In the genomic region with DNA sequence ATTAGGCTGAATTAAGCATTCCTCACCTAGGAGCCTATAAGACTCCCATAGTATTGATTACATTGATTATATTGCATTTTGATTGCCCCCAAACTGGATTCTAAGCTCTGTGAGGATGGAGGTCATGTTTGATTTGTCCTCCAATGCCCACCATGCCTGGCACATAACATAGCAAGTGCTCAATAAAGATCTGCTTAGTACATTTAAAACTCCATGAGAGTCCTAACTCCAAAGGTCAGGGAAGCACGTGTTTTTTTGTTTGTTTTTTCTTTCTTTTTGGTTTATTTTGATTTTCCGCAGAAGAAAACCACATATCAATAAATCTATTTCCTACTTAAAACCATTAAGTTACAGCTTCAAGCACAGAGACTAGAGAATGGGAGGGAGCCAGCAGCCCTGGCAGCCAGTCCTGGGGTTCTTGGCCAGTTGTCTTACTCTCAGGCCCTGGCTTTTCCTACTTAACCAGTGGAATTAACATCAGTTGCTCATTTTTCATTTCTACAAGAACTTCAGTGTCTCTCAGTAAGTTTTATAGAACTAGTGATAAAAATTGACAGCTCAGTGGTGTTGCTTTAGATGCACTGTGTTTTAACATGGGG, we compare ENCODE assay signal across 25 cellular contexts.
"Had no signal": no experiment of that assay in that cellular context is flagged by ENCODE, and none has a peak within 500 bp of the region (broad histone marks: within the 10 kb centered on the region; RNA-seq: fewer than 3 reads in every experiment).

No MANE protein-coding gene starts in this region.

- H3K27ac ChIP-seq: hepatocyte, left ventricle myocardium inferior, ovary, prostate gland, transverse colon, upper lobe of left lung, vagina had no signal

- H3K27ac Mint-ChIP-seq: naive thymus-derived CD4-positive, alpha-beta T cell; natural killer cell treated with Interleukin-12 subunit alpha and Interleukin-12 subunit beta and Interleukin-15 and Interleukin-18, amount 100 ng/mL, for 72 hours; stimulated activated memory B cell treated with anti-CD40 and anti-IgM and Interleukin-4, amounts not matched to agents 10 μg/mL and 1 μg/mL and 100 μg/mL, for 72 hours; stimulated activated naive CD8-positive, alpha-beta T cell treated with anti-CD3 and anti-CD28 coated beads, Interleukin-15, amount 100 ng/mL, for 72 hours had no signal

- H3K79me2 ChIP-seq: hepatocyte had no signal

- H3K27me3 ChIP-seq: hepatocyte, ovary, right lobe of liver, transverse colon, upper lobe of left lung, vagina had no signal

- H3K36me3 Mint-ChIP-seq: naive thymus-derived CD4-positive, alpha-beta T cell; natural killer cell treated with Interleukin-12 subunit alpha and Interleukin-12 subunit beta and Interleukin-15 and Interleukin-18, amount 100 ng/mL, for 72 hours; stimulated activated memory B cell treated with anti-CD40 and anti-IgM and Interleukin-4, amounts not matched to agents 10 μg/mL and 1 μg/mL and 100 μg/mL, for 72 hours had no signal

- H3K4me3 ChIP-seq: hepatocyte, left ventricle myocardium inferior, lung, mucosa of descending colon, ovary, prostate gland, right lobe of liver, smooth muscle cell, transverse colon, upper lobe of left lung, vagina had no signal

- H3K4me3 Mint-ChIP-seq: naive thymus-derived CD4-positive, alpha-beta T cell; natural killer cell treated with Interleukin-12 subunit alpha and Interleukin-12 subunit beta and Interleukin-15 and Interleukin-18, amount 100 ng/mL, for 72 hours; stimulated activated memory B cell treated with anti-CD40 and anti-IgM and Interleukin-4, amounts not matched to agents 10 μg/mL and 1 μg/mL and 100 μg/mL, for 72 hours; stimulated activated naive CD8-positive, alpha-beta T cell treated with anti-CD3 and anti-CD28 coated beads, Interleukin-15, amount 100 ng/mL, for 72 hours had no signal

- H3K27me3 Mint-ChIP-seq: natural killer cell treated with Interleukin-12 subunit alpha and Interleukin-12 subunit beta and Interleukin-15 and Interleukin-18, amount 100 ng/mL, for 72 hours; stimulated activated memory B cell treated with anti-CD40 and anti-IgM and Interleukin-4, amounts not matched to agents 10 μg/mL and 1 μg/mL and 100 μg/mL, for 72 hours; stimulated activated naive CD8-positive, alpha-beta T cell treated with anti-CD3 and anti-CD28 coated beads, Interleukin-15, amount 100 ng/mL, for 72 hours had no signal

- H3K9me3 ChIP-seq: left ventricle myocardium inferior, mucosa of descending colon, ovary, prostate gland, right lobe of liver, transverse colon, upper lobe of left lung, vagina had no signal

- H3K36me3 ChIP-seq: left ventricle myocardium inferior, ovary, prostate gland, right lobe of liver, transverse colon, upper lobe of left lung, vagina had no signal

- H3K4me1 ChIP-seq: prostate gland, transverse colon, upper lobe of left lung had no signal

- DNase-seq: islet precursor cell; left ventricle myocardium inferior; midbrain; mucosa of descending colon; naive thymus-derived CD4-positive, alpha-beta T cell; ovary; posterior cingulate gyrus; retina; right lobe of liver; stimulated activated CD4-positive, alpha-beta T cell treated with anti-CD3 and anti-CD28 coated beads, Interleukin-1b, Interleukin-23, amount 100 ng/mL, for 48 hours; stimulated activated CD4-positive, alpha-beta T cell treated with anti-CD3 and anti-CD28 coated beads, Interleukin-2, amount 100 ng/mL, for 48 hours; stimulated activated CD4-positive, alpha-beta T cell treated with anti-CD3 and anti-CD28 coated beads, Interleukin-4, amount 100 ng/mL, for 4 hours; stimulated activated CD8-positive, alpha-beta memory T cell treated with anti-CD3 and anti-CD28 coated beads, Interleukin-4, amount 100 ng/mL, for 48 hours; stimulated activated naive CD4-positive, alpha-beta T cell treated with Interleukin-2 at 50 U/mL for 16 hours; stimulated activated naive CD8-positive, alpha-beta T cell treated with anti-CD3 and anti-CD28 coated beads, Interleukin-15, amount 100 ng/mL, for 72 hours; substantia nigra; transverse colon; upper lobe of left lung had no signal

- H3K9me3 Mint-ChIP-seq: natural killer cell treated with Interleukin-12 subunit alpha and Interleukin-12 subunit beta and Interleukin-15 and Interleukin-18, amount 100 ng/mL, for 72 hours; stimulated activated memory B cell treated with anti-CD40 and anti-IgM and Interleukin-4, amounts not matched to agents 10 μg/mL and 1 μg/mL and 100 μg/mL, for 72 hours; stimulated activated naive CD8-positive, alpha-beta T cell treated with anti-CD3 and anti-CD28 coated beads, Interleukin-15, amount 100 ng/mL, for 72 hours had no signal

- H3K4me2 ChIP-seq: hepatocyte, smooth muscle cell had no signal

- H3K4me1 Mint-ChIP-seq: naive thymus-derived CD4-positive, alpha-beta T cell; stimulated activated memory B cell treated with anti-CD40 and anti-IgM and Interleukin-4, amounts not matched to agents 10 μg/mL and 1 μg/mL and 100 μg/mL, for 72 hours; stimulated activated naive CD8-positive, alpha-beta T cell treated with anti-CD3 and anti-CD28 coated beads, Interleukin-15, amount 100 ng/mL, for 72 hours had no signal
